ENCODE assay signal across 13 cellular contexts in genomic region chr16:56888806-56889205, GRCh38. TPM values are rescaled to one million over a fixed set of nuclear protein-coding genes. Genes with fewer than 3 reads are reported as not detected.
DNase-seq lines count a peak whose midpoint lies in the region; ATAC-seq and TF ChIP-seq lines count a peak whose summit lies in the region.
"Had no signal": no experiment of that assay in that cellular context is flagged by ENCODE, and none has a peak within 500 bp of the region (broad histone marks: within the 10 kb centered on the region; RNA-seq: fewer than 3 reads in every experiment).

No MANE protein-coding gene starts in this region.

- H3K9me3 ChIP-seq in spleen (no peaks in the 10 kb centered on the region), mammary epithelial cell (replicated peaks; ENCODE audit: insufficient read depth, low read length) (no peaks in the 10 kb centered on the region)
- H3K9me3 ChIP-seq: gastrocnemius medialis had no signal

- H3K4me3 ChIP-seq in NB4 (ENCODE audit: low read depth, low read length) (no peak overlapping the region), spleen (no peak overlapping the region), mammary epithelial cell (replicated peaks in 1 of 3; ENCODE audit: insufficient read depth in 1 of 3, low read depth in 2 of 3, low read length in 3 of 3) (no peak overlapping the region)
- H3K4me3 ChIP-seq: coronary artery, gastrocnemius medialis had no signal

- H3K79me2 ChIP-seq in mammary epithelial cell (ENCODE audit: insufficient read depth, low read length) = no peaks in the 10 kb centered on the region

- H3K27ac ChIP-seq in spleen (peak overlapping the region in 1 of 8 donors; percentile 33), mammary epithelial cell (ENCODE audit: insufficient read depth, low read depth, low read length) (no peak overlapping the region)
- H3K27ac ChIP-seq: coronary artery, gastrocnemius medialis had no signal

- no peak overlapping the region for H2AFZ ChIP-seq in mammary epithelial cell (ENCODE audit: low read depth, low read length)

- no peaks in the 10 kb centered on the region for H3K36me3 ChIP-seq in spleen
- H3K36me3 ChIP-seq in mammary epithelial cell (ENCODE audit: insufficient read depth, low read length) = no peaks in the 10 kb centered on the region
- H3K36me3 ChIP-seq: gastrocnemius medialis had no signal

- no TSS peak for BruUV-seq in mammary epithelial cell (replicated peaks; lab: Mats Ljungman, UMichigan)

- H3K4me2 ChIP-seq in mammary epithelial cell (ENCODE audit: insufficient read depth, low read depth, low read length) = no peak overlapping the region

- no peak for TF ChIP-seq POLR2A in NB4 (IDR thresholded peaks at IDR 0.05; ENCODE audit: extremely low read depth, insufficient read length)
- TF ChIP-seq POLR2A in spleen (IDR thresholded peaks at IDR 0.05) = no peak

- H3K4me1 ChIP-seq in spleen (peaks cover 0 to 10% (median 6%) of the 10 kb centered on the region in 6 donors), mammary epithelial cell (ENCODE audit: insufficient read depth, low read length) (no peaks in the 10 kb centered on the region)
- H3K4me1 ChIP-seq: gastrocnemius medialis had no signal

- TF ChIP-seq CTCF in NB4 (IDR thresholded peaks at IDR 0.05; ENCODE audit: low read depth, low read length) (no peak), spleen (IDR thresholded peaks at IDR 0.05 in 8 of 11, conservative IDR thresholded peaks at IDR 0.05 in 3 of 11) (no peak), mammary epithelial cell (conservative IDR thresholded peaks at IDR 0.05 in 1 of 2, IDR thresholded peaks at IDR 0.05 in 1 of 2; ENCODE audit: extremely low read depth in 1 of 2, insufficient read depth in 1 of 2, low read depth in 1 of 2, low read length in 2 of 2) (no peak)

- H3K9ac ChIP-seq in mammary epithelial cell (ENCODE audit: insufficient read depth, low read length) = no peak overlapping the region

- no peaks in the 10 kb centered on the region for H4K20me1 ChIP-seq in mammary epithelial cell (ENCODE audit: insufficient read depth, low read length)

- H3K27me3 ChIP-seq in spleen (replicated peaks in 1 of 7) = no peaks in the 10 kb centered on the region
- no peaks in the 10 kb centered on the region for H3K27me3 ChIP-seq in mammary epithelial cell (ENCODE audit: insufficient read depth, low read length)
- H3K27me3 ChIP-seq: gastrocnemius medialis had no signal

- dilution Hi-C loops in mammary epithelial cell (cut with HindIII; ENCODE audit: low sequenced_read_pairs) = no loop called here

- CTCF ChIA-PET in mammary epithelial cell (lab: Charles Lee; ENCODE audit: low non-redundant PET) = no interaction called here

- 69 to 81% (median 73%) methylated on average over 7 of the region's 7 CpGs for WGBS in spleen, 5 donors
- WGBS in mammary epithelial cell (ENCODE audit: low coverage, missing lambda C conversion rate) = 96% methylated on average over 7 of the region's 7 CpGs

- DNase-seq in NB4 (ENCODE audit: low read depth) = peak; percentile 91
- DNase-seq in spleen = peak; percentile 86
- DNase-seq in mammary epithelial cell = no peak
- DNase-seq in COR-L47 (lab: John Stamatoyannopoulos, UW) = no peak
- DNase-seq in stimulated activated naive CD4-positive, alpha-beta T cell (lab: John Stamatoyannopoulos, UW) = no peak
- DNase-seq: activated CD4-positive, alpha-beta memory T cell treated with anti-CD3 and anti-CD28 coated beads, Interleukin-2, amount 10 ng/mL, durations not matched to agents 7 days and 5 days; DMS 273 treated with DMSO at 0.1 percent for 48 hours; gastrocnemius medialis; KG1 had no signal

- intact Hi-C loops in spleen (cut with DNase I; ENCODE audit: low total_unique reads) = no loop called here
- intact Hi-C loops in mammary epithelial cell (cut with micrococcal nuclease) = no loop called here

- ATAC-seq in GM18873 (IDR thresholded peaks at IDR 0.05; ENCODE audit: low FRiP score, unreplicated experiment) = peak; percentile 68
- ATAC-seq in HG02588 (IDR thresholded peaks at IDR 0.05; ENCODE audit: unreplicated experiment) = peak; percentile 77
- no peak for ATAC-seq in HG03039 (IDR thresholded peaks at IDR 0.05; ENCODE audit: unreplicated experiment)
- ATAC-seq: gastrocnemius medialis had no signal

- in situ Hi-C loops in mammary epithelial cell (cut with MboI; ENCODE audit: low sequenced_read_pairs in 2 of 2) = no loop called here

RNA-seq across cellular contexts. Expression of gene SLC12A3, which starts 23.8 kb away (rescaled TPM):
- 1 to 10 TPM in 3 of 7 donors, under 1 TPM in 4; 0.42 to 2.6 (median 0.94) TPM for total RNA-seq in spleen
- 1 to 10 TPM in 2 of 3 donors, under 1 TPM in 1; 0.46 to 2.3 (median 1.9) TPM for polyA plus RNA-seq in spleen
- not detected for total RNA-seq in mammary epithelial cell
- polyA plus RNA-seq in mammary epithelial cell = 0.02 TPM
- not detected for polyA minus RNA-seq in mammary epithelial cell
- total RNA-seq: activated CD4-positive, alpha-beta memory T cell treated with anti-CD3 and anti-CD28 coated beads, Interleukin-2, amount 10 ng/mL, durations not matched to agents 7 days and 5 days; gastrocnemius medialis had no signal

RNA-seq across cellular contexts. Expression of gene HERPUD1, which starts 43.1 kb away (rescaled TPM):
- total RNA-seq in spleen (100 to 1,000 TPM; 162 to 370 (median 205) TPM), mammary epithelial cell (100 to 1,000 TPM; 166 to 239 TPM)
- polyA plus RNA-seq in spleen (100 to 1,000 TPM in 1 of 3 donors, 10 to 100 TPM in 2; 84.1 to 105 (median 92.5) TPM), mammary epithelial cell (131 TPM)
- 238 TPM for polyA minus RNA-seq in mammary epithelial cell

Comparison
In these comparisons a context has a peak if more than half of its experiments do, and no peak if none do; other contexts are left out.
1. DNase-seq: peak in NB4 (single experiment) and spleen (single experiment); none in mammary epithelial cell (single experiment), COR-L47 (single experiment) and stimulated activated naive CD4-positive, alpha-beta T cell (0 of 6).